Comparison of ENCODE assay signal across 11 cellular contexts in genomic region chr14:89185919-89186849, GRCh38.
DNase-seq lines count a peak whose midpoint lies in the region; ATAC-seq and TF ChIP-seq lines count a peak whose summit lies in the region.
"Had no signal": no experiment of that assay in that cellular context is flagged by ENCODE, and none has a peak within 500 bp of the region (broad histone marks: within the 10 kb centered on the region; RNA-seq: fewer than 3 reads in every experiment).

No MANE protein-coding gene starts in this region.

- TF ChIP-seq CTCF in psoas muscle (IDR thresholded peaks at IDR 0.05), result no peak
- TF ChIP-seq CTCF in spleen (IDR thresholded peaks at IDR 0.05 in 8 of 11, conservative IDR thresholded peaks at IDR 0.05 in 3 of 11), result no peak

- TF ChIP-seq POLR2A in spleen (IDR thresholded peaks at IDR 0.05), result no peak

- H3K4me3 ChIP-seq in esophagus (ENCODE audit: low read depth in 1 of 2, low read length in 2 of 2) (no peak overlapping the region), psoas muscle (peak overlapping the region; percentile 44), spleen (no peak overlapping the region)

- H3K27me3 ChIP-seq in esophagus (ENCODE audit: control insufficient read depth in 1 of 2, insufficient read depth in 2 of 2, low read length in 2 of 2), result no peaks in the 10 kb centered on the region
- H3K27me3 ChIP-seq in psoas muscle (ENCODE audit: insufficient read depth in 3 of 3, low read length in 2 of 3), result no peaks in the 10 kb centered on the region
- no peaks in the 10 kb centered on the region for H3K27me3 ChIP-seq in spleen (replicated peaks in 1 of 7)

- DNase-seq in G401 (ENCODE audit: low spot score), result peak; percentile 100
- DNase-seq in NCI-H524 treated with DMSO at 0.1 percent for 48 hours (lab: John Stamatoyannopoulos, UW), result peak; percentile 84
- peak in 1 of 2 donors; percentile 69 for DNase-seq in psoas muscle
- no peak for DNase-seq in NCI-H1417 (lab: John Stamatoyannopoulos, UW)
- no peak for DNase-seq in spleen
- no peak for DNase-seq in NCI-H1694 treated with DMSO at 0.1 percent for 48 hours (lab: John Stamatoyannopoulos, UW)
- DNase-seq: activated effector memory CD4-positive, alpha-beta T cell treated with anti-CD3 and anti-CD28 coated beads, Interleukin-2, amount 50 U/mL, for 16 hours; naive thymus-derived CD4-positive, alpha-beta T cell; NCI-H2171 had no signal

- H3K36me3 ChIP-seq in esophagus (ENCODE audit: control insufficient read depth in 2 of 2, insufficient read depth in 2 of 2, low read length in 1 of 2) (peaks cover 0 to 2% of the 10 kb centered on the region in 2 donors), psoas muscle (ENCODE audit: insufficient read depth in 1 of 2, low read depth in 1 of 2) (no peaks in the 10 kb centered on the region), spleen (peaks cover 0 to 60% (median 2%) of the 10 kb centered on the region in 6 donors)

- ATAC-seq in psoas muscle, result peak; percentile 79 to 90 (median 86)
- no peak for ATAC-seq in GM19452 (IDR thresholded peaks at IDR 0.05; ENCODE audit: unreplicated experiment)
- ATAC-seq: naive thymus-derived CD4-positive, alpha-beta T cell had no signal

- H3K27ac ChIP-seq in esophagus (ENCODE audit: low read depth in 2 of 2, low read length in 1 of 2), result peak overlapping the region; percentile 82 to 91
- peak overlapping the region; percentile 92 for H3K27ac ChIP-seq in psoas muscle
- peak overlapping the region in 2 of 8 donors; percentile 47 for H3K27ac ChIP-seq in spleen

- in situ Hi-C loops in G401 (cut with HindIII; ENCODE audit: low sequenced_read_pairs), result no loop called here

- peaks cover 8 to 27% of the 10 kb centered on the region in 2 donors for H3K4me1 ChIP-seq in esophagus (ENCODE audit: control insufficient read depth in 2 of 2, insufficient read depth in 2 of 2, low read length in 1 of 2)
- H3K4me1 ChIP-seq in psoas muscle, result peaks cover 45% of the 10 kb centered on the region
- H3K4me1 ChIP-seq in spleen, result peaks cover 4 to 37% (median 16%) of the 10 kb centered on the region in 6 donors

- no peaks in the 10 kb centered on the region for H3K9me3 ChIP-seq in esophagus (ENCODE audit: control insufficient read depth in 2 of 2, insufficient read depth in 1 of 2, low read depth in 1 of 2, low read length in 1 of 2)
- no peaks in the 10 kb centered on the region for H3K9me3 ChIP-seq in psoas muscle
- H3K9me3 ChIP-seq in spleen, result no peaks in the 10 kb centered on the region

- intact Hi-C loops in psoas muscle (cut with DNase I), result loop anchor here (5.0 to 10.0 kb wide), 3 partner anchors 229 to 431 kb away; partner anchors contain the start of gene FOXN3 (in 2 of the 2)
- intact Hi-C loops in spleen (cut with DNase I; ENCODE audit: low total_unique reads), result no loop called here

- WGBS in esophagus, 2 donors, result 55% methylated on average over 13 of the region's 13 CpGs
- WGBS in psoas muscle, 3 donors, result 36 to 49% (median 38%) methylated on average over 13 of the region's 13 CpGs
- WGBS in spleen, 5 donors, result 85 to 91% (median 89%) methylated on average over 13 of the region's 13 CpGs

Comparison
In these comparisons a context has a peak if more than half of its experiments do, and no peak if none do; other contexts are left out.
1. DNase-seq: peak in G401 (single experiment) and NCI-H524 treated with DMSO at 0.1 percent for 48 hours (single experiment); none in NCI-H1417 (0 of 3), spleen (single experiment) and NCI-H1694 treated with DMSO at 0.1 percent for 48 hours (single experiment).